Comparison of ENCODE assay signal across 30 cellular contexts in the genomic region with DNA sequence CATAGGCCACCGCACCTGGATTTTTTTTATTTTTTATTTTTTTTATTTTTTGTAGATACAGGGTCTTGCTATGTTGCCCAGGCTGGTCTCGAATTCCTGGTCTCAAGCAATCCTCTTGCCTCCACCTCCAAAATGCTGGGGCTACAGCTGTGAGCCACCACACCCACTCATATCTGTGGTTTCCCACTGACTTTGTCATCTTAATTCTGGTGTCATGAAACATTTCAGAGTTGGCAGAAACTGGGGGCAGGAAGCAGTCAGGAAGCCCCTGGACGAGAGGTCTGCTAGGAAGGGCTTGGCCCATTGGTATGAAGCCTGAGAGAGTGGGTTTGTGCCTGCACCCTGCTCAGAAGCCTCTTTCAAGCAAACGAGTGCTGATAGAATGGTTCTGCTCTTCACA.
"Had no signal": no experiment of that assay in that cellular context is flagged by ENCODE, and none has a peak within 500 bp of the region (broad histone marks: within the 10 kb centered on the region; RNA-seq: fewer than 3 reads in every experiment).

No MANE protein-coding gene starts in this region.

- H3K27ac ChIP-seq: coronary artery, gastroesophageal sphincter, neural progenitor cell, parathyroid adenoma, psoas muscle, sigmoid colon, stomach, thyroid gland, upper lobe of left lung had no signal

- DNase-seq: activated CD4-positive, alpha-beta memory T cell treated with anti-CD3 and anti-CD28 coated beads for 36 hours; activated CD4-positive, alpha-beta T cell treated with anti-CD3 and anti-CD28 coated beads, Interleukin-2, amount 10 ng/mL, durations not matched to agents 24 days and 14 days; activated CD4-positive, CD25-positive, alpha-beta regulatory T cell treated with anti-CD3 and anti-CD28 coated beads, Interleukin-2, amount 50 U/mL, for 72 hours; activated CD8-positive, alpha-beta memory T cell treated with anti-CD3 and anti-CD28 coated beads, Interleukin-2, amount 50 U/mL, for 48 hours; activated gamma-delta T cell treated with Interleukin-2 at 50 U/mL for 16 hours; activated naive CD4-positive, alpha-beta T cell treated with anti-CD3 and anti-CD28 coated beads, Interleukin-2, amount 50 U/mL, for 16 hours; activated T-cell treated with anti-CD3 and anti-CD28 coated beads, Interleukin-2, amount 50 U/mL, for 24 hours; amniotic stem cell; effector memory CD4-positive, alpha-beta T cell; left cardiac atrium; mammary epithelial cell; natural killer cell; psoas muscle; sigmoid colon; stimulated activated CD4-positive, alpha-beta T cell treated with anti-CD3 and anti-CD28 coated beads, Interleukin-1b, Interleukin-23, amount 100 ng/mL, for 48 hours; stimulated activated CD4-positive, alpha-beta T cell treated with anti-CD3 and anti-CD28 coated beads, Interleukin-4, amount 100 ng/mL, for 4 hours; stimulated activated CD8-positive, alpha-beta memory T cell treated with anti-CD3 and anti-CD28 coated beads, Interleukin-4, amount 100 ng/mL, for 48 hours; stimulated activated naive B cell treated with anti-CD40 and anti-IgM and Interleukin-4, amounts not matched to agents 10 μg/mL and 1 μg/mL and 100 μg/mL, for 72 hours; stomach; T-helper 9 cell; thyroid gland; upper lobe of left lung had no signal

- H3K36me3 Mint-ChIP-seq: activated CD4-positive, alpha-beta memory T cell treated with anti-CD3 and anti-CD28 coated beads for 36 hours; natural killer cell; stimulated activated naive B cell treated with anti-CD40 and anti-IgM and Interleukin-4, amounts not matched to agents 10 μg/mL and 1 μg/mL and 100 μg/mL, for 72 hours had no signal

- H2AFZ ChIP-seq: neural progenitor cell, parathyroid adenoma had no signal

- H3K9ac ChIP-seq: parathyroid adenoma had no signal

- H3K9me3 Mint-ChIP-seq: activated CD4-positive, alpha-beta memory T cell treated with anti-CD3 and anti-CD28 coated beads for 36 hours; activated CD4-positive, alpha-beta T cell treated with anti-CD3 and anti-CD28 coated beads, Interleukin-2, amount 10 ng/mL, durations not matched to agents 24 days and 14 days; activated T-cell treated with anti-CD3 and anti-CD28 coated beads, Interleukin-2, amount 50 U/mL, for 24 hours; natural killer cell; neural progenitor cell; stimulated activated naive B cell treated with anti-CD40 and anti-IgM and Interleukin-4, amounts not matched to agents 10 μg/mL and 1 μg/mL and 100 μg/mL, for 72 hours; T-helper 1 cell treated with Interleukin-12 subunit alpha and Interleukin-12 subunit beta and Interleukin-4 antibody, amounts not matched to agents 30 μg/mL and 1 μg/mL, for 36 hours had no signal

- H3K4me1 Mint-ChIP-seq: activated CD4-positive, alpha-beta T cell treated with anti-CD3 and anti-CD28 coated beads, Interleukin-2, amount 10 ng/mL, durations not matched to agents 24 days and 14 days; activated T-helper 17 cell treated with anti-CD3 and anti-CD28 coated beads, Interleukin-2, amount 50 U/mL, for 72 hours; natural killer cell; neural progenitor cell; stimulated activated naive B cell treated with anti-CD40 and anti-IgM and Interleukin-4, amounts not matched to agents 10 μg/mL and 1 μg/mL and 100 μg/mL, for 72 hours had no signal

- H3K4me3 Mint-ChIP-seq: activated CD4-positive, alpha-beta memory T cell treated with anti-CD3 and anti-CD28 coated beads for 36 hours; activated CD4-positive, alpha-beta T cell treated with anti-CD3 and anti-CD28 coated beads, Interleukin-2, amount 10 ng/mL, durations not matched to agents 24 days and 14 days; activated T-cell treated with anti-CD3 and anti-CD28 coated beads, Interleukin-2, amount 50 U/mL, for 24 hours; activated T-helper 17 cell treated with anti-CD3 and anti-CD28 coated beads, Interleukin-2, amount 50 U/mL, for 72 hours; natural killer cell; neural progenitor cell; stimulated activated naive B cell treated with anti-CD40 and anti-IgM and Interleukin-4, amounts not matched to agents 10 μg/mL and 1 μg/mL and 100 μg/mL, for 72 hours; T-helper 1 cell treated with Interleukin-12 subunit alpha and Interleukin-12 subunit beta and Interleukin-4 antibody, amounts not matched to agents 30 μg/mL and 1 μg/mL, for 36 hours had no signal

- H3K4me2 ChIP-seq: neural progenitor cell, smooth muscle cell had no signal

- H3K9me3 ChIP-seq: gastroesophageal sphincter, psoas muscle, sigmoid colon, stomach, thyroid gland, upper lobe of left lung had no signal

- H3K36me3 ChIP-seq: gastroesophageal sphincter, neural progenitor cell, sigmoid colon, stomach, thyroid gland, upper lobe of left lung had no signal

- H3K27ac Mint-ChIP-seq: activated CD4-positive, alpha-beta memory T cell treated with anti-CD3 and anti-CD28 coated beads for 36 hours; activated CD4-positive, alpha-beta T cell treated with anti-CD3 and anti-CD28 coated beads, Interleukin-2, amount 10 ng/mL, durations not matched to agents 24 days and 14 days; activated T-cell treated with anti-CD3 and anti-CD28 coated beads, Interleukin-2, amount 50 U/mL, for 24 hours; activated T-helper 17 cell treated with anti-CD3 and anti-CD28 coated beads, Interleukin-2, amount 50 U/mL, for 72 hours; natural killer cell; neural progenitor cell; stimulated activated naive B cell treated with anti-CD40 and anti-IgM and Interleukin-4, amounts not matched to agents 10 μg/mL and 1 μg/mL and 100 μg/mL, for 72 hours; T-helper 1 cell treated with Interleukin-12 subunit alpha and Interleukin-12 subunit beta and Interleukin-4 antibody, amounts not matched to agents 30 μg/mL and 1 μg/mL, for 36 hours had no signal

- H3K4me3 ChIP-seq: coronary artery, dorsolateral prefrontal cortex, gastroesophageal sphincter, neural progenitor cell, psoas muscle, sigmoid colon, smooth muscle cell, stomach, thyroid gland, upper lobe of left lung had no signal

- H3K79me2 ChIP-seq: parathyroid adenoma had no signal

- H3K27me3 ChIP-seq: dorsolateral prefrontal cortex, gastroesophageal sphincter, neural progenitor cell, sigmoid colon, stomach, thyroid gland, upper lobe of left lung had no signal

- ATAC-seq: activated T-helper 17 cell treated with anti-CD3 and anti-CD28 coated beads, Interleukin-2, amount 50 U/mL, for 72 hours; gastroesophageal sphincter; left cardiac atrium; natural killer cell; psoas muscle; stimulated activated naive B cell treated with anti-CD40 and anti-IgM and Interleukin-4, amounts not matched to agents 10 μg/mL and 1 μg/mL and 100 μg/mL, for 72 hours had no signal

- H3K4me1 ChIP-seq: gastroesophageal sphincter, neural progenitor cell, parathyroid adenoma, psoas muscle, sigmoid colon, stomach, thyroid gland, upper lobe of left lung had no signal
